ENCODE assay signal across 13 cellular contexts in genomic region chr1:58905126-58905490, GRCh38.
A peak's percentile ranks its signal among the peaks of the same experiment; 100 is the strongest.
DNase-seq lines count a peak whose midpoint lies in the region; ATAC-seq and TF ChIP-seq lines count a peak whose summit lies in the region.
"Had no signal": no experiment of that assay in that cellular context is flagged by ENCODE, and none has a peak within 500 bp of the region (broad histone marks: within the 10 kb centered on the region; RNA-seq: fewer than 3 reads in every experiment).

No MANE protein-coding gene starts in this region.

- CTCF ChIA-PET in activated CD8-positive, alpha-beta T cell treated with anti-CD3 and anti-CD28 coated beads, Interleukin-2, amount 10 ng/mL, durations not matched to agents 7 days and 5 days (lab: Charles Lee): interaction anchor here (0.6 kb wide), 1 partner anchor 142 kb away, joined by 3 read pairs; no protein-coding TSS in a partner anchor

- no peak for DNase-seq in activated T-cell treated with anti-CD3 and anti-CD28 coated beads, Interleukin-2, amount 50 U/mL, for 72 hours
- no peak for DNase-seq in activated T-cell treated with anti-CD3 and anti-CD28 coated beads, Interleukin-2, amount 50 U/mL, for 24 hours
- DNase-seq in activated CD8-positive, alpha-beta T cell treated with anti-CD3 and anti-CD28 coated beads, Interleukin-2, amount 10 ng/mL, durations not matched to agents 7 days and 5 days: no peak
- no peak for DNase-seq in memory B cell (ENCODE audit: low spot score in 2 of 2)
- DNase-seq in type B pancreatic cell (ENCODE audit: extremely low spot score, unreplicated experiment): no peak
- no peak for DNase-seq in anterior cingulate cortex (lab: John Stamatoyannopoulos, UW)
- no peak for DNase-seq in heart left ventricle
- DNase-seq in lower leg skin (ENCODE audit: low spot score in 2 of 2): no peak
- DNase-seq: endodermal cell, glutamatergic neuron, GOT3, left cardiac atrium, nucleus accumbens had no signal

- H3K36me3 ChIP-seq in heart left ventricle: no peaks in the 10 kb centered on the region

- peak overlapping the region; percentile 44 to 52 for H3K4me3 Mint-ChIP-seq in activated T-cell treated with anti-CD3 and anti-CD28 coated beads, Interleukin-2, amount 50 U/mL, for 72 hours
- H3K4me3 Mint-ChIP-seq in activated T-cell treated with anti-CD3 and anti-CD28 coated beads, Interleukin-2, amount 50 U/mL, for 24 hours: no peak overlapping the region
- H3K4me3 Mint-ChIP-seq in activated CD8-positive, alpha-beta T cell treated with anti-CD3 and anti-CD28 coated beads, Interleukin-2, amount 10 ng/mL, durations not matched to agents 7 days and 5 days: peak overlapping the region; percentile 15
- H3K4me3 Mint-ChIP-seq in memory B cell (peak overlapping the region; percentile 28), type B pancreatic cell (peak overlapping the region; percentile 41)

- peaks cover 0 to 41% (median 8%) of the 10 kb centered on the region in 12 donors for H3K4me1 ChIP-seq in heart left ventricle

- H3K4me3 ChIP-seq in heart left ventricle (no peak overlapping the region), lower leg skin (ENCODE audit: low read depth, poor library complexity, severe bottlenecking) (no peak overlapping the region)

- TF ChIP-seq CTCF in type B pancreatic cell (conservative IDR thresholded peaks at IDR 0.05) (no peak), heart left ventricle (IDR thresholded peaks at IDR 0.05) (no peak), lower leg skin (IDR thresholded peaks at IDR 0.05) (no peak)

- intact Hi-C loops in heart left ventricle (cut with DNase I) (loop anchor here (2.0 to 10.0 kb wide), 12 partner anchors 90 to 850 kb away; partner anchors contain the start of genes FGGY (in 4 of the 10) and JUN (in 3 of the 10)), lower leg skin (cut with DNase I; ENCODE audit: low total_unique reads) (no loop called here)

- peak overlapping the region in 2 of 12 donors; percentile 95 to 97 for H3K27ac ChIP-seq in heart left ventricle

- peaks cover 1% of the 10 kb centered on the region for H3K27me3 Mint-ChIP-seq in activated T-cell treated with anti-CD3 and anti-CD28 coated beads, Interleukin-2, amount 50 U/mL, for 72 hours (ENCODE audit: low read depth)
- H3K27me3 Mint-ChIP-seq in activated T-cell treated with anti-CD3 and anti-CD28 coated beads, Interleukin-2, amount 50 U/mL, for 24 hours: no peaks in the 10 kb centered on the region
- peaks cover 7% of the 10 kb centered on the region for H3K27me3 Mint-ChIP-seq in activated CD8-positive, alpha-beta T cell treated with anti-CD3 and anti-CD28 coated beads, Interleukin-2, amount 10 ng/mL, durations not matched to agents 7 days and 5 days (ENCODE audit: low read depth)
- H3K27me3 Mint-ChIP-seq in memory B cell: no peaks in the 10 kb centered on the region
- H3K27me3 Mint-ChIP-seq in type B pancreatic cell: peaks cover 3% of the 10 kb centered on the region

- POLR2A ChIA-PET in activated CD8-positive, alpha-beta T cell treated with anti-CD3 and anti-CD28 coated beads, Interleukin-2, amount 10 ng/mL, durations not matched to agents 7 days and 5 days (lab: Charles Lee): interaction anchor here (1.0 to 1.4 kb wide), 2 partner anchors 32 to 123 kb away, joined by 3 read pairs; no protein-coding TSS in a partner anchor

- peak overlapping the region; percentile 54 for H3K27ac Mint-ChIP-seq in activated T-cell treated with anti-CD3 and anti-CD28 coated beads, Interleukin-2, amount 50 U/mL, for 72 hours
- no peak overlapping the region for H3K27ac Mint-ChIP-seq in activated T-cell treated with anti-CD3 and anti-CD28 coated beads, Interleukin-2, amount 50 U/mL, for 24 hours
- H3K27ac Mint-ChIP-seq in activated CD8-positive, alpha-beta T cell treated with anti-CD3 and anti-CD28 coated beads, Interleukin-2, amount 10 ng/mL, durations not matched to agents 7 days and 5 days: peak overlapping the region; percentile 36
- peak overlapping the region; percentile 86 for H3K27ac Mint-ChIP-seq in memory B cell
- peak overlapping the region; percentile 33 for H3K27ac Mint-ChIP-seq in type B pancreatic cell
- H3K27ac Mint-ChIP-seq: endodermal cell had no signal

- WGBS in heart left ventricle, 4 donors: 81 to 87% (median 84%) methylated on average over 3 of the region's 3 CpGs
- WGBS in lower leg skin, 2 donors: 78 to 90% methylated on average over 3 of the region's 3 CpGs

- H3K4me1 Mint-ChIP-seq in activated T-cell treated with anti-CD3 and anti-CD28 coated beads, Interleukin-2, amount 50 U/mL, for 72 hours (ENCODE audit: low read depth): peaks cover 11% of the 10 kb centered on the region
- peaks cover 14% of the 10 kb centered on the region for H3K4me1 Mint-ChIP-seq in activated T-cell treated with anti-CD3 and anti-CD28 coated beads, Interleukin-2, amount 50 U/mL, for 24 hours (ENCODE audit: low read depth)
- H3K4me1 Mint-ChIP-seq in activated CD8-positive, alpha-beta T cell treated with anti-CD3 and anti-CD28 coated beads, Interleukin-2, amount 10 ng/mL, durations not matched to agents 7 days and 5 days (ENCODE audit: low read depth): peaks cover 20% of the 10 kb centered on the region
- H3K4me1 Mint-ChIP-seq in memory B cell (peaks cover 7% of the 10 kb centered on the region), type B pancreatic cell (ENCODE audit: unreplicated experiment) (peaks cover 59% of the 10 kb centered on the region)

- TF ChIP-seq POLR2A in heart left ventricle (IDR thresholded peaks at IDR 0.05) (no peak), lower leg skin (IDR thresholded peaks at IDR 0.05) (no peak)

- H3K36me3 Mint-ChIP-seq in activated T-cell treated with anti-CD3 and anti-CD28 coated beads, Interleukin-2, amount 50 U/mL, for 72 hours (ENCODE audit: insufficient read depth in 2 of 2): no peaks in the 10 kb centered on the region
- no peaks in the 10 kb centered on the region for H3K36me3 Mint-ChIP-seq in activated T-cell treated with anti-CD3 and anti-CD28 coated beads, Interleukin-2, amount 50 U/mL, for 24 hours (ENCODE audit: low read depth)
- no peaks in the 10 kb centered on the region for H3K36me3 Mint-ChIP-seq in activated CD8-positive, alpha-beta T cell treated with anti-CD3 and anti-CD28 coated beads, Interleukin-2, amount 10 ng/mL, durations not matched to agents 7 days and 5 days (ENCODE audit: low read depth)
- H3K36me3 Mint-ChIP-seq in memory B cell: no peaks in the 10 kb centered on the region
- H3K36me3 Mint-ChIP-seq in type B pancreatic cell: no peaks in the 10 kb centered on the region

- H3K27me3 ChIP-seq in heart left ventricle: no peaks in the 10 kb centered on the region

- no peaks in the 10 kb centered on the region for H3K9me3 Mint-ChIP-seq in activated T-cell treated with anti-CD3 and anti-CD28 coated beads, Interleukin-2, amount 50 U/mL, for 72 hours
- H3K9me3 Mint-ChIP-seq in activated T-cell treated with anti-CD3 and anti-CD28 coated beads, Interleukin-2, amount 50 U/mL, for 24 hours: no peaks in the 10 kb centered on the region
- no peaks in the 10 kb centered on the region for H3K9me3 Mint-ChIP-seq in activated CD8-positive, alpha-beta T cell treated with anti-CD3 and anti-CD28 coated beads, Interleukin-2, amount 10 ng/mL, durations not matched to agents 7 days and 5 days (ENCODE audit: insufficient read depth)
- no peaks in the 10 kb centered on the region for H3K9me3 Mint-ChIP-seq in memory B cell
- H3K9me3 Mint-ChIP-seq in type B pancreatic cell: no peaks in the 10 kb centered on the region
- H3K9me3 Mint-ChIP-seq: endodermal cell had no signal

- ATAC-seq in activated T-cell treated with anti-CD3 and anti-CD28 coated beads, Interleukin-2, amount 50 U/mL, for 72 hours (replicated peaks in 1 of 2): no peak
- ATAC-seq in activated CD8-positive, alpha-beta T cell treated with anti-CD3 and anti-CD28 coated beads, Interleukin-2, amount 10 ng/mL, durations not matched to agents 7 days and 5 days: no peak
- ATAC-seq in memory B cell (ENCODE audit: low read depth) (no peak), heart left ventricle (no peak)
- ATAC-seq: left cardiac atrium had no signal

- H3K9me3 ChIP-seq in heart left ventricle: no peaks in the 10 kb centered on the region
